Comparison of ENCODE assay signal across 14 cellular contexts in genomic region chr10:69466689-69467088, GRCh38. TPM values are rescaled to one million over a fixed set of nuclear protein-coding genes. Genes with fewer than 3 reads are reported as not detected.
DNase-seq lines count a peak whose midpoint lies in the region; ATAC-seq and TF ChIP-seq lines count a peak whose summit lies in the region.
"Had no signal": no experiment of that assay in that cellular context is flagged by ENCODE, and none has a peak within 500 bp of the region (broad histone marks: within the 10 kb centered on the region; RNA-seq: fewer than 3 reads in every experiment).

No MANE protein-coding gene starts in this region.

- H3K27me3 Mint-ChIP-seq in activated T-helper 17 cell treated with anti-CD3 and anti-CD28 coated beads, Interleukin-2, amount 50 U/mL, for 72 hours: no peaks in the 10 kb centered on the region
- H3K27me3 Mint-ChIP-seq in T-helper 2 cell treated with Interferon-gamma antibody and Interleukin-4, amounts not matched to agents 5 μg/mL and 100 μg/mL, for 36 hours (ENCODE audit: low read depth): peaks cover 15% of the 10 kb centered on the region

- peak overlapping the region; percentile 86 for H3K27ac Mint-ChIP-seq in activated T-helper 17 cell treated with anti-CD3 and anti-CD28 coated beads, Interleukin-2, amount 50 U/mL, for 72 hours
- H3K27ac Mint-ChIP-seq in stimulated activated effector memory CD8-positive, alpha-beta T cell treated with anti-CD3 and anti-CD28 coated beads, Interleukin-12 subunit alpha, Interleukin-12 subunit beta, amount 100 ng/mL, for 72 hours: peak overlapping the region; percentile 88
- H3K27ac Mint-ChIP-seq in T-helper 2 cell treated with Interferon-gamma antibody and Interleukin-4, amounts not matched to agents 5 μg/mL and 100 μg/mL, for 36 hours: no peak overlapping the region
- H3K27ac Mint-ChIP-seq: activated T-cell treated with anti-CD3 and anti-CD28 coated beads, Interleukin-2, amount 50 U/mL, for 72 hours; dendritic cell treated with granulocyte-macrophage colony-stimulating factor and Interleukin-4, amounts not matched to agents 40 ng/mL and 50 ng/mL, for 4 days had no signal

- peaks cover 21 to 73% of the 10 kb centered on the region in 2 donors for H3K4me1 ChIP-seq in left lung

- H3K9me3 ChIP-seq in left lung: no peaks in the 10 kb centered on the region

- TF ChIP-seq CTCF in left lung (IDR thresholded peaks at IDR 0.05): no peak

- intact Hi-C loops in left lung (cut with DNase I): no loop called here

- peak overlapping the region; percentile 56 for H3K4me3 Mint-ChIP-seq in activated T-helper 17 cell treated with anti-CD3 and anti-CD28 coated beads, Interleukin-2, amount 50 U/mL, for 72 hours
- peak overlapping the region; percentile 60 for H3K4me3 Mint-ChIP-seq in stimulated activated effector memory CD8-positive, alpha-beta T cell treated with anti-CD3 and anti-CD28 coated beads, Interleukin-12 subunit alpha, Interleukin-12 subunit beta, amount 100 ng/mL, for 72 hours
- no peak overlapping the region for H3K4me3 Mint-ChIP-seq in T-helper 2 cell treated with Interferon-gamma antibody and Interleukin-4, amounts not matched to agents 5 μg/mL and 100 μg/mL, for 36 hours
- H3K4me3 Mint-ChIP-seq: activated T-cell treated with anti-CD3 and anti-CD28 coated beads, Interleukin-2, amount 50 U/mL, for 72 hours; dendritic cell treated with granulocyte-macrophage colony-stimulating factor and Interleukin-4, amounts not matched to agents 40 ng/mL and 50 ng/mL, for 4 days had no signal

- ATAC-seq in activated T-helper 17 cell treated with anti-CD3 and anti-CD28 coated beads, Interleukin-2, amount 50 U/mL, for 72 hours (replicated peaks): no peak
- ATAC-seq in left lung (peak; percentile 29), HG03108 (IDR thresholded peaks at IDR 0.05; ENCODE audit: unreplicated experiment) (no peak), GM19455 (IDR thresholded peaks at IDR 0.05; ENCODE audit: unreplicated experiment) (no peak)
- ATAC-seq in stimulated activated effector memory CD8-positive, alpha-beta T cell treated with anti-CD3 and anti-CD28 coated beads, Interleukin-12 subunit alpha, Interleukin-12 subunit beta, amount 100 ng/mL, for 72 hours: no peak
- ATAC-seq: activated T-cell treated with anti-CD3 and anti-CD28 coated beads, Interleukin-2, amount 50 U/mL, for 72 hours had no signal

- no peaks in the 10 kb centered on the region for H3K36me3 Mint-ChIP-seq in activated T-helper 17 cell treated with anti-CD3 and anti-CD28 coated beads, Interleukin-2, amount 50 U/mL, for 72 hours (ENCODE audit: low read depth)
- H3K36me3 Mint-ChIP-seq in stimulated activated effector memory CD8-positive, alpha-beta T cell treated with anti-CD3 and anti-CD28 coated beads, Interleukin-12 subunit alpha, Interleukin-12 subunit beta, amount 100 ng/mL, for 72 hours: no peaks in the 10 kb centered on the region
- no peaks in the 10 kb centered on the region for H3K36me3 Mint-ChIP-seq in T-helper 2 cell treated with Interferon-gamma antibody and Interleukin-4, amounts not matched to agents 5 μg/mL and 100 μg/mL, for 36 hours (ENCODE audit: low read depth)

- H3K27ac ChIP-seq in left lung: peak overlapping the region in 1 of 2 donors; percentile 23

- no peak overlapping the region for H3K4me3 ChIP-seq in left lung

- H3K27me3 ChIP-seq in left lung: no peaks in the 10 kb centered on the region

- H3K36me3 ChIP-seq in left lung: no peaks in the 10 kb centered on the region

- peaks cover 33% of the 10 kb centered on the region for H3K4me1 Mint-ChIP-seq in activated T-helper 17 cell treated with anti-CD3 and anti-CD28 coated beads, Interleukin-2, amount 50 U/mL, for 72 hours
- peaks cover 55% of the 10 kb centered on the region for H3K4me1 Mint-ChIP-seq in stimulated activated effector memory CD8-positive, alpha-beta T cell treated with anti-CD3 and anti-CD28 coated beads, Interleukin-12 subunit alpha, Interleukin-12 subunit beta, amount 100 ng/mL, for 72 hours
- H3K4me1 Mint-ChIP-seq in T-helper 2 cell treated with Interferon-gamma antibody and Interleukin-4, amounts not matched to agents 5 μg/mL and 100 μg/mL, for 36 hours (ENCODE audit: low read depth): peaks cover 14% of the 10 kb centered on the region

- H3K9me3 Mint-ChIP-seq in activated T-helper 17 cell treated with anti-CD3 and anti-CD28 coated beads, Interleukin-2, amount 50 U/mL, for 72 hours: no peaks in the 10 kb centered on the region
- H3K9me3 Mint-ChIP-seq in stimulated activated effector memory CD8-positive, alpha-beta T cell treated with anti-CD3 and anti-CD28 coated beads, Interleukin-12 subunit alpha, Interleukin-12 subunit beta, amount 100 ng/mL, for 72 hours: no peaks in the 10 kb centered on the region
- H3K9me3 Mint-ChIP-seq in T-helper 2 cell treated with Interferon-gamma antibody and Interleukin-4, amounts not matched to agents 5 μg/mL and 100 μg/mL, for 36 hours: no peaks in the 10 kb centered on the region
- H3K9me3 Mint-ChIP-seq: activated T-cell treated with anti-CD3 and anti-CD28 coated beads, Interleukin-2, amount 50 U/mL, for 72 hours; dendritic cell treated with granulocyte-macrophage colony-stimulating factor and Interleukin-4, amounts not matched to agents 40 ng/mL and 50 ng/mL, for 4 days had no signal

- DNase-seq in SKM-1 treated with dmso at 0.1 percent for 144 hours (lab: John Stamatoyannopoulos, UW; ENCODE audit: unreplicated experiment) (peak; percentile 25), SKM-1 (lab: John Stamatoyannopoulos, UW; ENCODE audit: unreplicated experiment) (no peak), left lung (no peak)
- no peak for DNase-seq in stimulated activated effector memory CD8-positive, alpha-beta T cell treated with anti-CD3 and anti-CD28 coated beads, Interleukin-12 subunit alpha, Interleukin-12 subunit beta, amount 100 ng/mL, for 72 hours (ENCODE audit: low spot score in 2 of 2)
- no peak for DNase-seq in T-helper 2 cell treated with Interferon-gamma antibody and Interleukin-4, amounts not matched to agents 5 μg/mL and 100 μg/mL, for 36 hours (ENCODE audit: low spot score)
- DNase-seq: 8988T; activated CD4-positive, alpha-beta T cell treated with anti-CD3 and anti-CD28 coated beads, Interleukin-2, amount 50 U/mL, for 48 hours; activated T-cell treated with anti-CD3 and anti-CD28 coated beads, Interleukin-2, amount 50 U/mL, for 72 hours; NCI-H1105 treated with DMSO at 0.1 percent for 48 hours; stimulated activated CD4-positive, alpha-beta T cell treated with anti-CD3 and anti-CD28 coated beads, Interleukin-4, amount 100 ng/mL, for 4 hours had no signal

RNA-seq across cellular contexts. Expression of gene TSPAN15, which starts 15.4 kb away (rescaled TPM):
- 10 to 100 TPM in 1 of 2 donors, 1 to 10 TPM in 1; 4.9 to 12.7 TPM for total RNA-seq in activated T-helper 17 cell treated with anti-CD3 and anti-CD28 coated beads, Interleukin-2, amount 50 U/mL, for 72 hours
- total RNA-seq in left lung: 10 to 100 TPM; 52.4 to 67.9 TPM

RNA-seq across cellular contexts. Expression of gene TACR2, which starts 50.0 kb away (rescaled TPM):
- not detected for total RNA-seq in activated T-helper 17 cell treated with anti-CD3 and anti-CD28 coated beads, Interleukin-2, amount 50 U/mL, for 72 hours
- total RNA-seq in left lung: under 1 TPM; 0.31 to 0.55 TPM
- total RNA-seq: activated T-cell treated with anti-CD3 and anti-CD28 coated beads, Interleukin-2, amount 50 U/mL, for 72 hours had no signal
